ENCODE assay signal across 16 cellular contexts in the genomic region with DNA sequence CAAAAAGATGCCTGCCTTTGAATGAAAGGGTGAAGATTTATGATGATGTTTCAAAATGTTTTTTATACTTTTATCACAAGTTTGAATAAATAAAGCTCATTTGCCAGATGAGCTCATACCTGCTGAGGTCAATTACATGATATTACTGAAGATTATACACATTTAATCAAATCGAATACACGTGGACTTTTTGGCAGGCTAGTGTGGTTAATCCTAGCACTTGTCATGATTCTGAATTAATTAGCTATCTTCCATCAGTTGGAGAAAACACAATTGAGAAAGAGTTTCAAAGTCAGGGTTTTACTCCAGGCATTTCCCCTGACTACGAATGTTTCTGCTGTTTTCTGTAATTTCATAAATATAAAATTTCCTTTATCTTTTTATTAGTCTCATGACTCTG. TPM values are rescaled to one million over a fixed set of nuclear protein-coding genes. Genes with fewer than 3 reads are reported as not detected.
DNase-seq lines count a peak whose midpoint lies in the region; ATAC-seq and TF ChIP-seq lines count a peak whose summit lies in the region.
"Had no signal": no experiment of that assay in that cellular context is flagged by ENCODE, and none has a peak within 500 bp of the region (broad histone marks: within the 10 kb centered on the region; RNA-seq: fewer than 3 reads in every experiment).

No MANE protein-coding gene starts in this region.

- H3K4me3 Mint-ChIP-seq in GM23338 = no peak overlapping the region
- H3K4me3 Mint-ChIP-seq: CD4-positive, CD25-positive, alpha-beta regulatory T cell had no signal

- no peaks in the 10 kb centered on the region for H3K9me2 ChIP-seq in GM23338 (ENCODE audit: insufficient read depth)

- peak overlapping the region; percentile 19; the same call in 1 of the 2 replicates for H3K27ac Mint-ChIP-seq in GM23338
- H3K27ac Mint-ChIP-seq: CD4-positive, CD25-positive, alpha-beta regulatory T cell had no signal

- H3K36me3 ChIP-seq in GM23338 (ENCODE audit: insufficient read depth) (peaks cover 9% of the 10 kb centered on the region; the same call in 1 of the 2 replicates), heart right ventricle (peaks cover 0 to 92% (median 39%) of the 10 kb centered on the region in 9 donors)

- ATAC-seq in GM23338 = no peak
- ATAC-seq in HG03354 (IDR thresholded peaks at IDR 0.05; ENCODE audit: poor library complexity, severe bottlenecking, unreplicated experiment) = no peak
- no peak for ATAC-seq in heart right ventricle
- ATAC-seq: HepG2 had no signal

- no peaks in the 10 kb centered on the region for H3K9me3 ChIP-seq in heart right ventricle

- H3K4me3 ChIP-seq in GM23338 = no peak overlapping the region
- no peak overlapping the region for H3K4me3 ChIP-seq in heart right ventricle
- H3K4me3 ChIP-seq: GM23248, PC-9 had no signal

- no peaks in the 10 kb centered on the region for H3K27me3 Mint-ChIP-seq in GM23338 (ENCODE audit: insufficient read depth, low read depth, poor library complexity)
- H3K27me3 Mint-ChIP-seq: CD4-positive, CD25-positive, alpha-beta regulatory T cell had no signal

- H3K36me3 Mint-ChIP-seq in GM23338 (ENCODE audit: low read depth) = peaks cover 63% of the 10 kb centered on the region

- intact Hi-C loops in heart right ventricle (cut with DNase I) = no loop called here

- H3K27ac ChIP-seq in GM23338 (ENCODE audit: low read depth) (0 out of 2 replicates have a peak overlapping the region, but pooled peaks have one; percentile 8), VCaP (0 out of 2 replicates have a peak overlapping the region, but pooled peaks have one; percentile 0), heart right ventricle (no peak overlapping the region)
- H3K27ac ChIP-seq: GM23248, PC-9 had no signal

- no peak overlapping the region for H3K4me2 ChIP-seq in GM23338
- H3K4me2 ChIP-seq: PC-9 had no signal

- TF ChIP-seq CTCF in GM23338 (conservative IDR thresholded peaks at IDR 0.05; ENCODE audit: low read depth in 2 of 2) (no peak), VCaP (conservative IDR thresholded peaks at IDR 0.05) (no peak), heart right ventricle (IDR thresholded peaks at IDR 0.05) (no peak)

- H3K4me1 ChIP-seq in GM23338 (ENCODE audit: insufficient read depth) = peaks cover 34% of the 10 kb centered on the region
- peaks cover 0 to 8% (median 0%) of the 10 kb centered on the region in 9 donors for H3K4me1 ChIP-seq in heart right ventricle

- H3F3A ChIP-seq in GM23338 (replicated peaks; ENCODE audit: low read depth) = no peaks in the 10 kb centered on the region

- WGBS in heart right ventricle, 2 donors = 81 to 84% methylated on average over 3 of the region's 3 CpGs

- 0 out of 2 replicates have a peak, but pooled peaks cover 4% of the 10 kb centered on the region for H4K20me1 ChIP-seq in GM23338 (replicated peaks; ENCODE audit: insufficient read depth)

- peaks cover 62% of the 10 kb centered on the region for H3K79me2 ChIP-seq in GM23338 (replicated peaks; ENCODE audit: insufficient read depth)

- peaks cover 67% of the 10 kb centered on the region for H3K4me1 Mint-ChIP-seq in GM23338

- no peaks in the 10 kb centered on the region for H3K9me3 Mint-ChIP-seq in GM23338
- H3K9me3 Mint-ChIP-seq: CD4-positive, CD25-positive, alpha-beta regulatory T cell had no signal

- DNase-seq in GM23338 (ENCODE audit: low spot score) = no peak
- peak; percentile 78 for DNase-seq in NCI-H82 (lab: John Stamatoyannopoulos, UW)
- DNase-seq in pons (ENCODE audit: low spot score) = peak; percentile 45
- DNase-seq in heart right ventricle = no peak
- no peak for DNase-seq in epidermal melanocyte (ENCODE audit: insufficient read length, low spot score)
- DNase-seq: CD4-positive, CD25-positive, alpha-beta regulatory T cell; DMS79; GM23248; KG1; NCI-H187; NCI-H345; NCI-H526 treated with DMSO at 0.1 percent for 48 hours; PC-9 had no signal

- no peak overlapping the region for H2AFZ ChIP-seq in GM23338
- H2AFZ ChIP-seq: GM23248, PC-9 had no signal

- H3K27me3 ChIP-seq in GM23338 (ENCODE audit: insufficient read depth) (no peaks in the 10 kb centered on the region), heart right ventricle (no peaks in the 10 kb centered on the region)

TF ChIP-seq in GM23338, 12 proteins besides CTCF, POLR2A, EP300 and RAD21 (continues in another document):
- TF ChIP-seq STAT1 (IDR thresholded peaks at IDR 0.05; ENCODE audit: unreplicated experiment) (no peak), POLR2AphosphoS5 (IDR thresholded peaks at IDR 0.05; ENCODE audit: low read depth) (no peak), JUNB (IDR thresholded peaks at IDR 0.05; ENCODE audit: unreplicated experiment) (no peak)
- TF ChIP-seq, protein P1, sequence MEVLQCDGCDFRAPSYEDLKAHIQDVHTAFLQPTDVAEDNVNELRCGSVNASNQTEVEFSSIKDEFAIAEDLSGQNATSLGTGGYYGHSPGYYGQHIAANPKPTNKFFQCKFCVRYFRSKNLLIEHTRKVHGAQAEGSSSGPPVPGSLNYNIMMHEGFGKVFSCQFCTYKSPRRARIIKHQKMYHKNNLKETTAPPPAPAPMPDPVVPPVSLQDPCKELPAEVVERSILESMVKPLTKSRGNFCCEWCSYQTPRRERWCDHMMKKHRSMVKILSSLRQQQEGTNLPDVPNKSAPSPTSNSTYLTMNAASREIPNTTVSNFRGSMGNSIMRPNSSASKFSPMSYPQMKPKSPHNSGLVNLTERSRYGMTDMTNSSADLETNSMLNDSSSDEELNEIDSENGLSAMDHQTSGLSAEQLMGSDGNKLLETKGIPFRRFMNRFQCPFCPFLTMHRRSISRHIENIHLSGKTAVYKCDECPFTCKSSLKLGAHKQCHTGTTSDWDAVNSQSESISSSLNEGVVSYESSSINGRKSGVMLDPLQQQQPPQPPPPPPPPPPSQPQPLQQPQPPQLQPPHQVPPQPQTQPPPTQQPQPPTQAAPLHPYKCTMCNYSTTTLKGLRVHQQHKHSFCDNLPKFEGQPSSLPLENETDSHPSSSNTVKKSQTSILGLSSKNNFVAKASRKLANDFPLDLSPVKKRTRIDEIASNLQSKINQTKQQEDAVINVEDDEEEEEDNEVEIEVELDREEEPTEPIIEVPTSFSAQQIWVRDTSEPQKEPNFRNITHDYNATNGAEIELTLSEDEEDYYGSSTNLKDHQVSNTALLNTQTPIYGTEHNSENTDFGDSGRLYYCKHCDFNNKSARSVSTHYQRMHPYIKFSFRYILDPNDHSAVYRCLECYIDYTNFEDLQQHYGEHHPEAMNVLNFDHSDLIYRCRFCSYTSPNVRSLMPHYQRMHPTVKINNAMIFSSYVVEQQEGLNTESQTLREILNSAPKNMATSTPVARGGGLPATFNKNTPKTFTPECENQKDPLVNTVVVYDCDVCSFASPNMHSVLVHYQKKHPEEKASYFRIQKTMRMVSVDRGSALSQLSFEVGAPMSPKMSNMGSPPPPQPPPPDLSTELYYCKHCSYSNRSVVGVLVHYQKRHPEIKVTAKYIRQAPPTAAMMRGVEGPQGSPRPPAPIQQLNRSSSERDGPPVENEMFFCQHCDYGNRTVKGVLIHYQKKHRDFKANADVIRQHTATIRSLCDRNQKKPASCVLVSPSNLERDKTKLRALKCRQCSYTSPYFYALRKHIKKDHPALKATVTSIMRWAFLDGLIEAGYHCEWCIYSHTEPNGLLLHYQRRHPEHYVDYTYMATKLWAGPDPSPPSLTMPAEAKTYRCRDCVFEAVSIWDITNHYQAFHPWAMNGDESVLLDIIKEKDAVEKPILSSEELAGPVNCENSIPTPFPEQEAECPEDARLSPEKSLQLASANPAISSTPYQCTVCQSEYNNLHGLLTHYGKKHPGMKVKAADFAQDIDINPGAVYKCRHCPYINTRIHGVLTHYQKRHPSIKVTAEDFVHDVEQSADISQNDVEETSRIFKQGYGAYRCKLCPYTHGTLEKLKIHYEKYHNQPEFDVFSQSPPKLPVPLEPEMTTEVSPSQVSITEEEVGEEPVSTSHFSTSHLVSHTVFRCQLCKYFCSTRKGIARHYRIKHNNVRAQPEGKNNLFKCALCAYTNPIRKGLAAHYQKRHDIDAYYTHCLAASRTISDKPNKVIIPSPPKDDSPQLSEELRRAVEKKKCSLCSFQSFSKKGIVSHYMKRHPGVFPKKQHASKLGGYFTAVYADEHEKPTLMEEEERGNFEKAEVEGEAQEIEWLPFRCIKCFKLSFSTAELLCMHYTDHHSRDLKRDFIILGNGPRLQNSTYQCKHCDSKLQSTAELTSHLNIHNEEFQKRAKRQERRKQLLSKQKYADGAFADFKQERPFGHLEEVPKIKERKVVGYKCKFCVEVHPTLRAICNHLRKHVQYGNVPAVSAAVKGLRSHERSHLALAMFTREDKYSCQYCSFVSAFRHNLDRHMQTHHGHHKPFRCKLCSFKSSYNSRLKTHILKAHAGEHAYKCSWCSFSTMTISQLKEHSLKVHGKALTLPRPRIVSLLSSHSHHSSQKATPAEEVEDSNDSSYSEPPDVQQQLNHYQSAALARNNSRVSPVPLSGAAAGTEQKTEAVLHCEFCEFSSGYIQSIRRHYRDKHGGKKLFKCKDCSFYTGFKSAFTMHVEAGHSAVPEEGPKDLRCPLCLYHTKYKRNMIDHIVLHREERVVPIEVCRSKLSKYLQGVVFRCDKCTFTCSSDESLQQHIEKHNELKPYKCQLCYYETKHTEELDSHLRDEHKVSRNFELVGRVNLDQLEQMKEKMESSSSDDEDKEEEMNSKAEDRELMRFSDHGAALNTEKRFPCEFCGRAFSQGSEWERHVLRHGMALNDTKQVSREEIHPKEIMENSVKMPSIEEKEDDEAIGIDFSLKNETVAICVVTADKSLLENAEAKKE (CRISPR knock-in tag; IDR thresholded peaks at IDR 0.05) = no peak

RNA-seq across cellular contexts. Expression of gene LRPPRC, which starts 54.4 kb away (rescaled TPM):
- total RNA-seq in GM23338 (2014; rRNA removed; shearing (Covaris generic)) = 200 and 211 TPM in 2 replicates
- polyA plus RNA-seq in GM23338 (2016; fragmentation: Nextera tagmentation; extraction: Ambion mirVana) (163 and 175 TPM in 2 replicates), heart right ventricle (10 to 100 TPM; 26.1 to 32.3 TPM)
- total RNA-seq in heart right ventricle = 100 to 1,000 TPM in 8 of 10 donors, 10 to 100 TPM in 2; 77.1 to 123 (median 114) TPM

Comparison
In these comparisons a context has a peak if more than half of its experiments do, and no peak if none do; other contexts are left out.
1. DNase-seq: peak in NCI-H82 (single experiment) and pons (single experiment); none in GM23338 (single experiment), heart right ventricle (0 of 2) and epidermal melanocyte (single experiment).
2. H3K27ac ChIP-seq: peak in GM23338 (single experiment) and VCaP (single experiment); none in heart right ventricle (0 of 10).